Comparison of ENCODE assay signal across 18 cellular contexts in genomic region chr3:114542359-114542758, GRCh38.
DNase-seq lines count a peak whose midpoint lies in the region; ATAC-seq lines count a peak whose summit lies in the region.
"Had no signal": no experiment of that assay in that cellular context is flagged by ENCODE, and none has a peak within 500 bp of the region (broad histone marks: within the 10 kb centered on the region; RNA-seq: fewer than 3 reads in every experiment).

No MANE protein-coding gene starts in this region.

- H3K4me3 ChIP-seq in H7 (ENCODE audit: insufficient read depth, low read depth, low read length) (no peak overlapping the region), mesenchymal stem cell (ENCODE audit: insufficient read depth in 1 of 2, low read depth in 1 of 2, low read length in 2 of 2) (no peak overlapping the region)
- H3K4me3 ChIP-seq: PC-9 had no signal

- DNase-seq in H7 (peak; percentile 28), NCI-H82 (lab: John Stamatoyannopoulos, UW) (peak; percentile 78), iPS DF 19.7 (ENCODE audit: low read depth, low spot score) (peak; percentile 23), mesenchymal stem cell (no peak), NCI-H1417 treated with DMSO at 0.1 percent for 48 hours (lab: John Stamatoyannopoulos, UW) (no peak), NCI-H526 treated with DMSO at 0.1 percent for 48 hours (lab: John Stamatoyannopoulos, UW) (no peak), NCI-H1105 treated with DMSO at 0.1 percent for 48 hours (lab: John Stamatoyannopoulos, UW) (no peak)
- no peak for DNase-seq in natural killer cell treated with Interleukin-12 subunit alpha and Interleukin-12 subunit beta and Interleukin-15 and Interleukin-18, amount 100 ng/mL, for 72 hours (ENCODE audit: low spot score)
- DNase-seq: Caco-2; CD4-positive, alpha-beta T cell; GDM1; IMR-90; NCI-H2081; NCI-H774; PC-9; SIG-M5 had no signal

- H3K36me3 ChIP-seq in H7 (replicated peaks; ENCODE audit: control insufficient read depth, insufficient read depth, low read length) (no peaks in the 10 kb centered on the region), mesenchymal stem cell (ENCODE audit: control insufficient read depth in 1 of 2, insufficient read depth in 2 of 2, low read depth in 1 of 2, low read length in 2 of 2) (no peaks in the 10 kb centered on the region)

- peaks cover 23% of the 10 kb centered on the region for H3K79me1 ChIP-seq in mesenchymal stem cell (replicated peaks; ENCODE audit: low read length, poor library complexity, severe bottlenecking)

- H3K4me1 ChIP-seq in mesenchymal stem cell (ENCODE audit: control insufficient read depth, insufficient read depth, low read depth, low read length) = no peaks in the 10 kb centered on the region

- no peaks in the 10 kb centered on the region for H3K27me3 Mint-ChIP-seq in natural killer cell treated with Interleukin-12 subunit alpha and Interleukin-12 subunit beta and Interleukin-15 and Interleukin-18, amount 100 ng/mL, for 72 hours
- H3K27me3 Mint-ChIP-seq: CD4-positive, alpha-beta T cell had no signal

- H2BK12ac ChIP-seq in mesenchymal stem cell (ENCODE audit: low read length in 2 of 2) = no peak overlapping the region

- no peak overlapping the region for H2BK5ac ChIP-seq in mesenchymal stem cell (ENCODE audit: low read depth, low read length, poor library complexity, severe bottlenecking)

- no peak overlapping the region for H3K23ac ChIP-seq in mesenchymal stem cell (ENCODE audit: low read length in 2 of 2)

- no peak overlapping the region for H3K9ac ChIP-seq in mesenchymal stem cell (ENCODE audit: low read length)

- H3K9me3 ChIP-seq in mesenchymal stem cell (ENCODE audit: control insufficient read depth, low read length) = no peaks in the 10 kb centered on the region
- H3K9me3 ChIP-seq: Caco-2 had no signal

- no peak overlapping the region for H3K14ac ChIP-seq in mesenchymal stem cell (ENCODE audit: low read length in 2 of 2)

- H2BK120ac ChIP-seq in mesenchymal stem cell (ENCODE audit: low read depth, low read length) = no peak overlapping the region

- H3K4ac ChIP-seq in mesenchymal stem cell (ENCODE audit: low read depth in 1 of 2, low read length in 2 of 2) = no peak overlapping the region

- peak overlapping the region; percentile 75 for H2AK5ac ChIP-seq in mesenchymal stem cell (ENCODE audit: low read length, severe bottlenecking)

- no peak overlapping the region for H3K18ac ChIP-seq in mesenchymal stem cell (ENCODE audit: low read depth in 1 of 2, low read length in 2 of 2)

- ATAC-seq in natural killer cell treated with Interleukin-12 subunit alpha and Interleukin-12 subunit beta and Interleukin-15 and Interleukin-18, amount 100 ng/mL, for 72 hours = no peak
- ATAC-seq: SK-N-SH treated with all-trans-retinoic acid at 6 μM for 48 hours had no signal

- no peak overlapping the region for H4K91ac ChIP-seq in mesenchymal stem cell (ENCODE audit: low read length)

- H3K36me3 Mint-ChIP-seq in natural killer cell treated with Interleukin-12 subunit alpha and Interleukin-12 subunit beta and Interleukin-15 and Interleukin-18, amount 100 ng/mL, for 72 hours = no peaks in the 10 kb centered on the region

- H3K27ac ChIP-seq in mesenchymal stem cell (ENCODE audit: low read length, poor library complexity, severe bottlenecking) = no peak overlapping the region
- H3K27ac ChIP-seq: PC-9, RWPE1 had no signal

- H3K27me3 ChIP-seq in H7 (ENCODE audit: control insufficient read depth, insufficient read depth, low read length) = no peaks in the 10 kb centered on the region
- no peaks in the 10 kb centered on the region for H3K27me3 ChIP-seq in mesenchymal stem cell (ENCODE audit: control insufficient read depth in 1 of 2, insufficient read depth in 1 of 2, low read length in 2 of 2)

- H3K9me3 Mint-ChIP-seq in natural killer cell treated with Interleukin-12 subunit alpha and Interleukin-12 subunit beta and Interleukin-15 and Interleukin-18, amount 100 ng/mL, for 72 hours = no peaks in the 10 kb centered on the region

- H3K27ac Mint-ChIP-seq in natural killer cell treated with Interleukin-12 subunit alpha and Interleukin-12 subunit beta and Interleukin-15 and Interleukin-18, amount 100 ng/mL, for 72 hours = no peak overlapping the region
- H3K27ac Mint-ChIP-seq: CD4-positive, alpha-beta T cell had no signal

- H3K4me2 ChIP-seq in mesenchymal stem cell (ENCODE audit: low read length, poor library complexity, severe bottlenecking) = no peak overlapping the region
- H3K4me2 ChIP-seq: PC-9 had no signal

- H3K4me3 Mint-ChIP-seq in natural killer cell treated with Interleukin-12 subunit alpha and Interleukin-12 subunit beta and Interleukin-15 and Interleukin-18, amount 100 ng/mL, for 72 hours = no peak overlapping the region
- H3K4me3 Mint-ChIP-seq: CD4-positive, alpha-beta T cell had no signal

- H2AFZ ChIP-seq in mesenchymal stem cell (ENCODE audit: low read depth, low read length) = no peak overlapping the region
- H2AFZ ChIP-seq: PC-9 had no signal

- WGBS in mesenchymal stem cell = 59% methylated on average over 1 of the region's 1 CpG

- no peak overlapping the region for H4K8ac ChIP-seq in mesenchymal stem cell (ENCODE audit: low read length)

- no peak overlapping the region for H2BK15ac ChIP-seq in mesenchymal stem cell (ENCODE audit: low read depth, poor library complexity, severe bottlenecking)

- peaks cover 0 to 7% of the 10 kb centered on the region in 2 donors for H3K4me1 Mint-ChIP-seq in natural killer cell treated with Interleukin-12 subunit alpha and Interleukin-12 subunit beta and Interleukin-15 and Interleukin-18, amount 100 ng/mL, for 72 hours (ENCODE audit: low read depth in 2 of 2)

Comparison
In these comparisons a context has a peak if more than half of its experiments do, and no peak if none do; other contexts are left out.
1. DNase-seq: peak in H7 (single experiment), NCI-H82 (single experiment) and iPS DF 19.7 (single experiment); none in mesenchymal stem cell (single experiment), natural killer cell treated with Interleukin-12 subunit alpha and Interleukin-12 subunit beta and Interleukin-15 and Interleukin-18, amount 100 ng/mL, for 72 hours (single experiment), NCI-H1417 treated with DMSO at 0.1 percent for 48 hours (single experiment), NCI-H526 treated with DMSO at 0.1 percent for 48 hours (single experiment) and NCI-H1105 treated with DMSO at 0.1 percent for 48 hours (single experiment).